ENCODE assay signal across 30 cellular contexts in the genomic region with DNA sequence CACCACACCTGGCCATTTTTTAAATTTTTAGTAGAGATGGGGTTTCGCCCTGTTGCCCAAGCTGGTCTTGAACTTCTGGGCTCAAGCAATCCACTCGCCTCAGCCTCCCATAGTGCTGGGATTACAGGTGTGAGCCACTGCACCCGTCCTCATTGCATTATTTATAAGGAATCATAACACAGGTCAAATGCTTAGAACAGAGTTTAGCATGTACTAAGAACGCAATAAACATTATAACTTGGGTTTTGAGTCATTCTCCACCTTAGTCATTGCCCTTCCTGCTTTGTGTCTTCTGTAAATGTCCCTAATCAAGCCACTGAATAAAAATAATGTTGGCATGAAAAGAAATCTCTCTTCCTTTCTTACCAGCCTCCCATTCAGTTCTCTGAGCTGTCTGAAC. TPM values are rescaled to one million over a fixed set of nuclear protein-coding genes. Genes with fewer than 3 reads are reported as not detected.
"Had no signal": no experiment of that assay in that cellular context is flagged by ENCODE, and none has a peak within 500 bp of the region (broad histone marks: within the 10 kb centered on the region; RNA-seq: fewer than 3 reads in every experiment).

No MANE protein-coding gene starts in this region.

- H3K36me3 ChIP-seq: stomach, suprapubic skin, thoracic aorta, thyroid gland, tibial artery, tibial nerve, transverse colon, upper lobe of left lung, upper lobe of right lung, uterus, vagina had no signal

- H3K9me3 ChIP-seq: suprapubic skin, testis, thoracic aorta, thyroid gland, tibial nerve, transverse colon, upper lobe of left lung, upper lobe of right lung, uterus, vagina had no signal

- H3K4me1 ChIP-seq: stomach, suprapubic skin, testis, thyroid gland, tibial artery, tibial nerve, transverse colon, upper lobe of left lung, upper lobe of right lung, uterus, vagina had no signal

- ATAC-seq: stimulated activated effector memory CD8-positive, alpha-beta T cell treated with anti-CD3 and anti-CD28 coated beads, Interleukin-12 subunit alpha, Interleukin-12 subunit beta, amount 100 ng/mL, for 72 hours; stimulated activated memory B cell treated with anti-CD40 and anti-IgM and Interleukin-4, amounts not matched to agents 10 μg/mL and 1 μg/mL and 100 μg/mL, for 72 hours; stimulated activated naive B cell treated with anti-CD40 and anti-IgM and Interleukin-4, amounts not matched to agents 10 μg/mL and 1 μg/mL and 100 μg/mL, for 72 hours; stimulated activated naive CD8-positive, alpha-beta T cell treated with anti-CD3 and anti-CD28 coated beads, Interleukin-15, amount 100 ng/mL, for 72 hours; stimulated activated naive CD8-positive, alpha-beta T cell treated with anti-CD3 and anti-CD28 coated beads, Interleukin-15, Interleukin-2, amounts not matched to agents 100 U/mL and 50 U/mL, for 24 hours; upper lobe of right lung had no signal

- H3K4me3 ChIP-seq: stomach, suprapubic skin, testis, thoracic aorta, thyroid gland, tibial artery, tibial nerve, transverse colon, upper lobe of left lung, upper lobe of right lung, uterus, vagina had no signal

- DNase-seq: stimulated activated CD4-positive, alpha-beta T cell treated with anti-CD3 and anti-CD28 coated beads, Interleukin-2, amount 100 ng/mL, for 48 hours; stimulated activated CD4-positive, alpha-beta T cell treated with anti-CD3 and anti-CD28 coated beads, Interleukin-4, amount 100 ng/mL, for 1 hour; stimulated activated CD4-positive, alpha-beta T cell treated with anti-CD3 and anti-CD28 coated beads, Interleukin-4, amount 100 ng/mL, for 24 hours; stimulated activated CD4-positive, alpha-beta T cell treated with anti-CD3 and anti-CD28 coated beads, Interleukin-4, amount 100 ng/mL, for 4 hours; stimulated activated CD8-positive, alpha-beta memory T cell treated with anti-CD3 and anti-CD28 coated beads, Interleukin-4, amount 100 ng/mL, for 48 hours; stimulated activated naive B cell treated with anti-CD40 and anti-IgM and Interleukin-4, amounts not matched to agents 10 μg/mL and 1 μg/mL and 100 μg/mL, for 72 hours; stimulated activated naive CD4-positive, alpha-beta T cell; stimulated activated naive CD4-positive, alpha-beta T cell treated with Interleukin-2 at 50 U/mL for 16 hours; stimulated activated naive CD8-positive, alpha-beta T cell treated with anti-CD3 and anti-CD28 coated beads, Interleukin-15, amount 100 ng/mL, for 72 hours; stimulated activated naive CD8-positive, alpha-beta T cell treated with anti-CD3 and anti-CD28 coated beads, Interleukin-15, Interleukin-2, amounts not matched to agents 100 U/mL and 50 U/mL, for 24 hours; stomach; substantia nigra; testis; thyroid gland; tibial artery; transverse colon; trophoblast cell; upper lobe of left lung; upper lobe of right lung; uterus had no signal

RNA-seq across cellular contexts. Expression of a gene that starts 58.0 kb away (rescaled TPM):
- total RNA-seq: stomach, subcutaneous adipose tissue, suprapubic skin, temporal lobe, testis, thoracic aorta, thyroid gland, tibial nerve, transverse colon, upper lobe of left lung, upper lobe of right lung, ureter, urinary bladder, uterus, vagina had no signal
